20 cellular contexts compared by ENCODE assay signal in the genomic region with DNA sequence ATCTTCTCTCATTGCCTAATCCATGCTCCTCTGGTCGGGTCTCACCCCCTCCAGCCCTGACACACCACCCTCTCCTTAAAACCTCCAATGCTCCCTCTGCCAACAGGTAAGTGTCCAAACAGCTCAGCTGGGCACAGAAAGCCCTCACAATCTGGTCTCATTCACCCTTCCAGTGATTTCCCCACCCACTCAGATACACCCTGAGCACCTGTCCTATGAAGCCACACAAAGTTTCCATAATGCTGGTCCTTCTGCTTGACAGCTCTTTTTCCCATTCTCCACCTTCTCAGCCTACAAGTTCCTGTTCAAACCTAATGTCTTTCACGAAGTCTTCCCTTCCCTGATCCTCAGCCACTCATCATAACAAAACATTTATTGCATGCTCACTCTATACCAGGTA.
DNase-seq lines count a peak whose midpoint lies in the region; ATAC-seq and TF ChIP-seq lines count a peak whose summit lies in the region.
"Had no signal": no experiment of that assay in that cellular context is flagged by ENCODE, and none has a peak within 500 bp of the region (broad histone marks: within the 10 kb centered on the region; RNA-seq: fewer than 3 reads in every experiment).

No MANE protein-coding gene starts in this region.

- no peaks in the 10 kb centered on the region for H3K79me2 ChIP-seq in mammary epithelial cell (ENCODE audit: insufficient read depth, low read length)

- no peaks in the 10 kb centered on the region for H3K27me3 ChIP-seq in mammary epithelial cell (ENCODE audit: insufficient read depth, low read length)
- H3K27me3 ChIP-seq: MG63 had no signal

- H3K27ac Mint-ChIP-seq in activated CD4-positive, alpha-beta memory T cell treated with anti-CD3 and anti-CD28 coated beads for 36 hours = peak overlapping the region; percentile 38
- H3K27ac Mint-ChIP-seq in activated CD4-positive, alpha-beta memory T cell treated with anti-CD3 and anti-CD28 coated beads, Interleukin-2, amount 10 ng/mL, durations not matched to agents 7 days and 5 days = no peak overlapping the region
- peak overlapping the region; percentile 14 for H3K27ac Mint-ChIP-seq in MCF 10A (ENCODE audit: low read depth, unreplicated experiment)
- H3K27ac Mint-ChIP-seq in effector memory CD8-positive, alpha-beta T cell = peak overlapping the region; percentile 25 to 69
- no peak overlapping the region for H3K27ac Mint-ChIP-seq in stimulated activated naive B cell treated with anti-CD40 and anti-IgM and Interleukin-4, amounts not matched to agents 10 μg/mL and 1 μg/mL and 100 μg/mL, for 72 hours
- H3K27ac Mint-ChIP-seq: B cell had no signal

- in situ Hi-C loops in mammary epithelial cell (cut with MboI; ENCODE audit: low sequenced_read_pairs in 2 of 2) = no loop called here

- H3K27ac ChIP-seq in mammary epithelial cell (ENCODE audit: insufficient read depth, low read depth, low read length) = no peak overlapping the region

- no peak overlapping the region for H3K9ac ChIP-seq in mammary epithelial cell (ENCODE audit: insufficient read depth, low read length)

- ATAC-seq in effector memory CD8-positive, alpha-beta T cell (replicated peaks) = no peak
- ATAC-seq in stimulated activated naive B cell treated with anti-CD40 and anti-IgM and Interleukin-4, amounts not matched to agents 10 μg/mL and 1 μg/mL and 100 μg/mL, for 72 hours (replicated peaks) = peak; percentile 25 to 53
- ATAC-seq: PC-3 had no signal

- H3K36me3 Mint-ChIP-seq in activated CD4-positive, alpha-beta memory T cell treated with anti-CD3 and anti-CD28 coated beads for 36 hours = peaks cover 12% of the 10 kb centered on the region
- H3K36me3 Mint-ChIP-seq in activated CD4-positive, alpha-beta memory T cell treated with anti-CD3 and anti-CD28 coated beads, Interleukin-2, amount 10 ng/mL, durations not matched to agents 7 days and 5 days (ENCODE audit: low read depth) = peaks cover 34% of the 10 kb centered on the region
- H3K36me3 Mint-ChIP-seq in MCF 10A (ENCODE audit: insufficient read depth, unreplicated experiment) = peaks cover 62% of the 10 kb centered on the region
- H3K36me3 Mint-ChIP-seq in effector memory CD8-positive, alpha-beta T cell (ENCODE audit: insufficient read depth) = peaks cover 5% of the 10 kb centered on the region
- peaks cover 0 to 2% of the 10 kb centered on the region in 2 donors for H3K36me3 Mint-ChIP-seq in stimulated activated naive B cell treated with anti-CD40 and anti-IgM and Interleukin-4, amounts not matched to agents 10 μg/mL and 1 μg/mL and 100 μg/mL, for 72 hours

- BruUV-seq in MCF 10A (replicated peaks; lab: Mats Ljungman, UMichigan) (no TSS peak), mammary epithelial cell (replicated peaks; lab: Mats Ljungman, UMichigan) (no TSS peak)

- no peaks in the 10 kb centered on the region for H3K9me3 ChIP-seq in mammary epithelial cell (replicated peaks; ENCODE audit: insufficient read depth, low read length)
- H3K9me3 ChIP-seq: MG63 had no signal

- H3K4me1 ChIP-seq in mammary epithelial cell (ENCODE audit: insufficient read depth, low read length) = peaks cover 11% of the 10 kb centered on the region
- H3K4me1 ChIP-seq: HAP-1 had no signal

- no peak overlapping the region for H3K4me3 ChIP-seq in mammary epithelial cell (replicated peaks in 1 of 3; ENCODE audit: insufficient read depth in 1 of 3, low read depth in 2 of 3, low read length in 3 of 3)
- H3K4me3 ChIP-seq: HAP-1, MG63 had no signal

- H3K4me3 Mint-ChIP-seq in activated CD4-positive, alpha-beta memory T cell treated with anti-CD3 and anti-CD28 coated beads for 36 hours = no peak overlapping the region
- H3K4me3 Mint-ChIP-seq in activated CD4-positive, alpha-beta memory T cell treated with anti-CD3 and anti-CD28 coated beads, Interleukin-2, amount 10 ng/mL, durations not matched to agents 7 days and 5 days = no peak overlapping the region
- no peak overlapping the region for H3K4me3 Mint-ChIP-seq in MCF 10A (ENCODE audit: unreplicated experiment)
- H3K4me3 Mint-ChIP-seq in effector memory CD8-positive, alpha-beta T cell = no peak overlapping the region
- H3K4me3 Mint-ChIP-seq in stimulated activated naive B cell treated with anti-CD40 and anti-IgM and Interleukin-4, amounts not matched to agents 10 μg/mL and 1 μg/mL and 100 μg/mL, for 72 hours = peak overlapping the region in 1 of 2 donors; percentile 4
- H3K4me3 Mint-ChIP-seq: B cell, IgD-negative memory B cell had no signal

- H3K4me2 ChIP-seq in mammary epithelial cell (ENCODE audit: insufficient read depth, low read depth, low read length) = no peak overlapping the region

- POLR2A ChIA-PET in activated CD4-positive, alpha-beta memory T cell treated with anti-CD3 and anti-CD28 coated beads for 36 hours (lab: Charles Lee) = no interaction called here
- POLR2A ChIA-PET in activated CD4-positive, alpha-beta memory T cell treated with anti-CD3 and anti-CD28 coated beads, Interleukin-2, amount 10 ng/mL, durations not matched to agents 7 days and 5 days (lab: Charles Lee) = interaction anchor here (1.0 kb wide), 1 partner anchor 102 kb away, joined by 3 read pairs; no protein-coding TSS in a partner anchor
- POLR2A ChIA-PET in MCF 10A (lab: Yijun Ruan, JAX) = no interaction called here

- TF ChIP-seq CTCF in MCF 10A (IDR thresholded peaks at IDR 0.05; ENCODE audit: unreplicated experiment) (no peak), mammary epithelial cell (conservative IDR thresholded peaks at IDR 0.05 in 1 of 2, IDR thresholded peaks at IDR 0.05 in 1 of 2; ENCODE audit: extremely low read depth in 1 of 2, insufficient read depth in 1 of 2, low read depth in 1 of 2, low read length in 2 of 2) (no peak)

- peaks cover 9% of the 10 kb centered on the region for H3K9me3 Mint-ChIP-seq in activated CD4-positive, alpha-beta memory T cell treated with anti-CD3 and anti-CD28 coated beads for 36 hours
- H3K9me3 Mint-ChIP-seq in activated CD4-positive, alpha-beta memory T cell treated with anti-CD3 and anti-CD28 coated beads, Interleukin-2, amount 10 ng/mL, durations not matched to agents 7 days and 5 days = no peaks in the 10 kb centered on the region
- H3K9me3 Mint-ChIP-seq in MCF 10A (ENCODE audit: unreplicated experiment) = no peaks in the 10 kb centered on the region
- H3K9me3 Mint-ChIP-seq in effector memory CD8-positive, alpha-beta T cell = peaks cover 0 to 3% of the 10 kb centered on the region in 2 donors
- H3K9me3 Mint-ChIP-seq in stimulated activated naive B cell treated with anti-CD40 and anti-IgM and Interleukin-4, amounts not matched to agents 10 μg/mL and 1 μg/mL and 100 μg/mL, for 72 hours = peaks cover 0 to 5% of the 10 kb centered on the region in 2 donors

- DNase-seq in activated CD4-positive, alpha-beta memory T cell treated with anti-CD3 and anti-CD28 coated beads for 36 hours = no peak
- DNase-seq in activated CD4-positive, alpha-beta memory T cell treated with anti-CD3 and anti-CD28 coated beads, Interleukin-2, amount 10 ng/mL, durations not matched to agents 7 days and 5 days = no peak
- DNase-seq in MCF 10A (ENCODE audit: unreplicated experiment) (no peak), mammary epithelial cell (no peak), T-helper 1 cell (no peak), COLO668 (lab: John Stamatoyannopoulos, UW; ENCODE audit: unreplicated experiment) (no peak)
- no peak for DNase-seq in effector memory CD8-positive, alpha-beta T cell
- no peak for DNase-seq in stimulated activated naive B cell treated with anti-CD40 and anti-IgM and Interleukin-4, amounts not matched to agents 10 μg/mL and 1 μg/mL and 100 μg/mL, for 72 hours
- DNase-seq: DMS53, Karpas-422, MG63, NCI-H1048, NCI-H1436, NCI-H1930, NCI-H226, NCI-H524, PC-3 had no signal

- H3K27me3 Mint-ChIP-seq in activated CD4-positive, alpha-beta memory T cell treated with anti-CD3 and anti-CD28 coated beads for 36 hours = no peaks in the 10 kb centered on the region
- no peaks in the 10 kb centered on the region for H3K27me3 Mint-ChIP-seq in activated CD4-positive, alpha-beta memory T cell treated with anti-CD3 and anti-CD28 coated beads, Interleukin-2, amount 10 ng/mL, durations not matched to agents 7 days and 5 days
- H3K27me3 Mint-ChIP-seq in MCF 10A (ENCODE audit: insufficient read depth, unreplicated experiment) = no peaks in the 10 kb centered on the region
- no peaks in the 10 kb centered on the region for H3K27me3 Mint-ChIP-seq in effector memory CD8-positive, alpha-beta T cell
- no peaks in the 10 kb centered on the region for H3K27me3 Mint-ChIP-seq in stimulated activated naive B cell treated with anti-CD40 and anti-IgM and Interleukin-4, amounts not matched to agents 10 μg/mL and 1 μg/mL and 100 μg/mL, for 72 hours
- H3K27me3 Mint-ChIP-seq: B cell, IgD-negative memory B cell had no signal

- CTCF ChIA-PET in activated CD4-positive, alpha-beta memory T cell treated with anti-CD3 and anti-CD28 coated beads for 36 hours (lab: Charles Lee) = interaction anchor here (0.6 kb wide), 1 partner anchor 468 kb away, joined by 3 read pairs; no protein-coding TSS in a partner anchor
- CTCF ChIA-PET in activated CD4-positive, alpha-beta memory T cell treated with anti-CD3 and anti-CD28 coated beads, Interleukin-2, amount 10 ng/mL, durations not matched to agents 7 days and 5 days (lab: Charles Lee) = no interaction called here
- CTCF ChIA-PET in MCF 10A (lab: Yijun Ruan, JAX) = no interaction called here
- CTCF ChIA-PET in mammary epithelial cell (lab: Charles Lee; ENCODE audit: low non-redundant PET) = no interaction called here

- intact Hi-C loops in activated CD4-positive, alpha-beta memory T cell treated with anti-CD3 and anti-CD28 coated beads for 36 hours (cut with micrococcal nuclease) = no loop called here
- intact Hi-C loops in MCF 10A (cut with micrococcal nuclease) = no loop called here
- intact Hi-C loops in mammary epithelial cell (cut with micrococcal nuclease) = no loop called here

- dilution Hi-C loops in mammary epithelial cell (cut with HindIII; ENCODE audit: low sequenced_read_pairs) = no loop called here

- no peaks in the 10 kb centered on the region for H3K36me3 ChIP-seq in mammary epithelial cell (ENCODE audit: insufficient read depth, low read length)
- H3K36me3 ChIP-seq: HAP-1, MG63 had no signal

- peaks cover 22% of the 10 kb centered on the region for H3K4me1 Mint-ChIP-seq in activated CD4-positive, alpha-beta memory T cell treated with anti-CD3 and anti-CD28 coated beads for 36 hours (ENCODE audit: low read depth)
- H3K4me1 Mint-ChIP-seq in activated CD4-positive, alpha-beta memory T cell treated with anti-CD3 and anti-CD28 coated beads, Interleukin-2, amount 10 ng/mL, durations not matched to agents 7 days and 5 days = peaks cover 31% of the 10 kb centered on the region
- H3K4me1 Mint-ChIP-seq in MCF 10A (ENCODE audit: insufficient read depth, unreplicated experiment) = peaks cover 21% of the 10 kb centered on the region
- H3K4me1 Mint-ChIP-seq in effector memory CD8-positive, alpha-beta T cell (ENCODE audit: low read depth in 2 of 2) = peaks cover 26 to 37% of the 10 kb centered on the region in 2 donors
- peaks cover 7% of the 10 kb centered on the region in 2 donors for H3K4me1 Mint-ChIP-seq in stimulated activated naive B cell treated with anti-CD40 and anti-IgM and Interleukin-4, amounts not matched to agents 10 μg/mL and 1 μg/mL and 100 μg/mL, for 72 hours
- H3K4me1 Mint-ChIP-seq: B cell had no signal

- no peaks in the 10 kb centered on the region for H4K20me1 ChIP-seq in mammary epithelial cell (ENCODE audit: insufficient read depth, low read length)

- H2AFZ ChIP-seq in mammary epithelial cell (ENCODE audit: low read depth, low read length) = no peak overlapping the region

- WGBS in mammary epithelial cell (ENCODE audit: low coverage, missing lambda C conversion rate) = 93% methylated on average over 1 of the region's 2 CpGs

Comparison
In these comparisons a context has a peak if more than half of its experiments do, and no peak if none do; other contexts are left out.
1. H3K27ac Mint-ChIP-seq: peak in activated CD4-positive, alpha-beta memory T cell treated with anti-CD3 and anti-CD28 coated beads for 36 hours (single experiment), MCF 10A (single experiment) and effector memory CD8-positive, alpha-beta T cell (2 of 2); none in activated CD4-positive, alpha-beta memory T cell treated with anti-CD3 and anti-CD28 coated beads, Interleukin-2, amount 10 ng/mL, durations not matched to agents 7 days and 5 days (single experiment) and stimulated activated naive B cell treated with anti-CD40 and anti-IgM and Interleukin-4, amounts not matched to agents 10 μg/mL and 1 μg/mL and 100 μg/mL, for 72 hours (single experiment).